ENCODE assay signal across 1 cellular context in the genomic region with DNA sequence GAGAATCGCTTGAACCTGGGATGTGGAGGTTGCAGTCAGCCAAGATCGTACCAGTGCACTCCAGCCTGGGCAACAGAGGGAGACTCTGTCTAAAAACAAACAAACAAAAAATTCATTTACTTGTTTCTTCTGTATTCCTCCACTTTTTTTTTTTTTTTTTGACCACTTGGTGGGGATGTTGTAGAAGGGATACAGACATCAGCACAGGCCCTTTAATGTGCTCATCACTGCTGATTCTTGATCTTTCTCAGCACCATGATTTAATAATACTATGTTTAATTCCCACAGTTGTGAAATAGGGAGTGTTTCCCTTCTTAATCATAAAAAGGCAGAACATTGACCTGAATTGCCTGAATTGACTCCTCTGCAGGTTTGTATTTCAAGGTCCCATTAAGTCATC.
TF ChIP-seq lines count a peak whose summit lies in the region.

No MANE protein-coding gene starts in this region.

TF ChIP-seq in liver, 16 proteins besides CTCF, POLR2A, EP300 and RAD21 (continued from another document):
- TF ChIP-seq ATF3 (IDR thresholded peaks at IDR 0.05) (no peak), SP1 (IDR thresholded peaks at IDR 0.05) (no peak), FOXA1 (IDR thresholded peaks at IDR 0.05) (no peak), EGR1 (IDR thresholded peaks at IDR 0.05; ENCODE audit: low read depth in 2 of 2) (no peak), RXRA (IDR thresholded peaks at IDR 0.05) (no peak)
TF ChIP-seq in liver: peak in this region for 0.
